ENCODE assay signal across 23 cellular contexts in the genomic region with DNA sequence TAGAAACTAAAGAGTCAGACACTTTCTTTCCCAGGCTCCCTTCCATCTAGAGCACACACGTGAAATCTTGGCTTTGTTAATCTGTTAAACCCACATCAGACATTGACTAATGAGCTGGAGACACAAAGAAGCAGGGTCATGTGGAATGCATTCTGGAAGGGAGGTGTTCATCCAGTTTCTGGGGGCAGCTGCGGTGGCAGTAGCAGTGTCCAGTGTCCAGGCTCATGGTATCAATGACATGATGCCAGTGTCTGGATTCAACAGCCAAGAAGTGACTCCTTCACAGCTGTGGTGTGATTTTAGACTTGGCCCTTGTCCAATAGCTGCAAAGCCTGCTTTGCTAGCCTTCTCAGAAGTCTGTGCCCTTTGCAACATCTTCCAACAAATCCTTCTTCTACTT.
DNase-seq lines count a peak whose midpoint lies in the region; ATAC-seq and TF ChIP-seq lines count a peak whose summit lies in the region.
"Had no signal": no experiment of that assay in that cellular context is flagged by ENCODE, and none has a peak within 500 bp of the region (broad histone marks: within the 10 kb centered on the region; RNA-seq: fewer than 3 reads in every experiment).

No MANE protein-coding gene starts in this region.

- no peak for TF ChIP-seq CTCF in retinal pigment epithelial cell (conservative IDR thresholded peaks at IDR 0.05; ENCODE audit: low read depth, low read length)

- DNase-seq in RPMI7951 (ENCODE audit: low read depth) (peak; percentile 12), astrocyte of the hippocampus (ENCODE audit: low read depth, low spot score) (peak; percentile 76), globus pallidus (ENCODE audit: low spot score) (peak; percentile 8), retinal pigment epithelial cell (ENCODE audit: low read depth) (peak; percentile 86), NCI-H748 treated with DMSO at 0.1 percent for 48 hours (lab: John Stamatoyannopoulos, UW) (no peak)
- DNase-seq: activated CD4-positive, alpha-beta memory T cell treated with anti-CD3 and anti-CD28 coated beads, Interleukin-2, amount 10 ng/mL, durations not matched to agents 7 days and 5 days; activated CD8-positive, alpha-beta memory T cell treated with anti-CD3 and anti-CD28 coated beads, Interleukin-2, amount 50 U/mL, for 48 hours; activated naive CD4-positive, alpha-beta T cell treated with anti-CD3 and anti-CD28 coated beads, Interleukin-2, amount 10 ng/mL, durations not matched to agents 7 days and 5 days; C1 segment of cervical spinal cord; Caco-2; endodermal cell; esophagus squamous epithelium; lower lobe of right lung; NCI-H1048; NCI-H187; NCI-H524; stimulated activated naive B cell treated with anti-CD40 and anti-IgM and Interleukin-4, amounts not matched to agents 10 μg/mL and 1 μg/mL and 100 μg/mL, for 72 hours; upper lobe of right lung had no signal

- H3K4me3 ChIP-seq in retinal pigment epithelial cell (ENCODE audit: low read length): no peak overlapping the region
- H3K4me3 ChIP-seq: esophagus squamous epithelium, lower lobe of right lung, right atrium auricular region, suprapubic skin, upper lobe of right lung had no signal

- ATAC-seq in HG02885 (IDR thresholded peaks at IDR 0.05; ENCODE audit: poor library complexity, unreplicated experiment) (no peak), HG03175 (IDR thresholded peaks at IDR 0.05; ENCODE audit: unreplicated experiment) (no peak)
- ATAC-seq: activated CD4-positive, CD25-positive, alpha-beta regulatory T cell treated with anti-CD3 and anti-CD28 coated beads, Interleukin-2, amount 50 U/mL, for 24 hours; lower lobe of right lung; stimulated activated naive B cell treated with anti-CD40 and anti-IgM and Interleukin-4, amounts not matched to agents 10 μg/mL and 1 μg/mL and 100 μg/mL, for 72 hours; upper lobe of right lung had no signal
